8 cellular contexts compared by ENCODE assay signal in genomic region chr1:59926381-59927243, GRCh38. TPM values are rescaled to one million over a fixed set of nuclear protein-coding genes. Genes with fewer than 3 reads are reported as not detected.
DNase-seq lines count a peak whose midpoint lies in the region; ATAC-seq and TF ChIP-seq lines count a peak whose summit lies in the region.

TSS of gene CYP2J2 (minus strand) at chr1:59926773. CDS start at chr1:59926746, 27 bp downstream.

- peak within 1 kb of the TSS; percentile 81 for H3K4me3 Mint-ChIP-seq in activated naive CD8-positive, alpha-beta T cell treated with anti-CD3 and anti-CD28 coated beads, Interleukin-2, amount 50 U/mL, for 24 hours

- H3K9me3 Mint-ChIP-seq in activated naive CD8-positive, alpha-beta T cell treated with anti-CD3 and anti-CD28 coated beads, Interleukin-2, amount 50 U/mL, for 24 hours, result peaks cover 20% of the 10 kb centered on the region

- H3K36me3 ChIP-seq in RWPE2 (ENCODE audit: low read depth) (no peaks in the 10 kb centered on the region), psoas muscle (ENCODE audit: insufficient read depth in 1 of 2, low read depth in 1 of 2) (no peaks in the 10 kb centered on the region)

- DNase-seq in NCI-H82 (lab: John Stamatoyannopoulos, UW) (peak; percentile 66), NCI-H82 treated with DMSO at 0.1 percent for 48 hours (lab: John Stamatoyannopoulos, UW; ENCODE audit: unreplicated experiment) (no peak), RWPE2 (ENCODE audit: low spot score) (peak; percentile 60), hepatic stellate cell (ENCODE audit: low spot score) (peak; percentile 24), psoas muscle (peak; percentile 65 to 79)
- DNase-seq in activated naive CD8-positive, alpha-beta T cell treated with anti-CD3 and anti-CD28 coated beads, Interleukin-2, amount 50 U/mL, for 24 hours, result peak; percentile 61

- peaks cover 3% of the 10 kb centered on the region for H3K36me3 Mint-ChIP-seq in activated naive CD8-positive, alpha-beta T cell treated with anti-CD3 and anti-CD28 coated beads, Interleukin-2, amount 50 U/mL, for 24 hours (ENCODE audit: low read depth)

- WGBS in psoas muscle, 3 donors, result 1 to 2% (median 2%) methylated on average over 35 to 43 of the region's 43 CpGs

- H3K4me3 ChIP-seq in RWPE2 (ENCODE audit: severe bottlenecking) (peak within 1 kb of the TSS; percentile 35), psoas muscle (peak within 1 kb of the TSS; percentile 71)

- H3K4me1 Mint-ChIP-seq in activated naive CD8-positive, alpha-beta T cell treated with anti-CD3 and anti-CD28 coated beads, Interleukin-2, amount 50 U/mL, for 24 hours, result peaks cover 15% of the 10 kb centered on the region

- intact Hi-C loops in psoas muscle (cut with DNase I), result no loop called here

- no peak within 1 kb of the TSS for H3K27ac ChIP-seq in RWPE2 (ENCODE audit: poor library complexity, severe bottlenecking)
- H3K27ac ChIP-seq in psoas muscle, result peak within 1 kb of the TSS; percentile 71

- H3K27me3 Mint-ChIP-seq in activated naive CD8-positive, alpha-beta T cell treated with anti-CD3 and anti-CD28 coated beads, Interleukin-2, amount 50 U/mL, for 24 hours, result peaks cover 26% of the 10 kb centered on the region

- H3K4me1 ChIP-seq in RWPE2 (ENCODE audit: insufficient read depth, poor library complexity, severe bottlenecking) (no peaks in the 10 kb centered on the region), psoas muscle (peaks cover 5% of the 10 kb centered on the region)

- H3K9me3 ChIP-seq in RWPE2 (ENCODE audit: severe bottlenecking) (no peaks in the 10 kb centered on the region), psoas muscle (peaks cover 18% of the 10 kb centered on the region)

- peaks cover 44% of the 10 kb centered on the region for H3K27me3 ChIP-seq in RWPE2 (ENCODE audit: insufficient read depth, poor library complexity, severe bottlenecking)
- peaks cover 0 to 13% (median 0%) of the 10 kb centered on the region in 3 donors for H3K27me3 ChIP-seq in psoas muscle (ENCODE audit: insufficient read depth in 3 of 3, low read length in 2 of 3)

- H3K27ac Mint-ChIP-seq in activated naive CD8-positive, alpha-beta T cell treated with anti-CD3 and anti-CD28 coated beads, Interleukin-2, amount 50 U/mL, for 24 hours, result peak within 1 kb of the TSS; percentile 48

- no peak for TF ChIP-seq CTCF in RWPE2 (IDR thresholded peaks at IDR 0.05; ENCODE audit: poor library complexity, severe bottlenecking)
- TF ChIP-seq CTCF in psoas muscle (IDR thresholded peaks at IDR 0.05), result no peak

- ATAC-seq in HG03354 (IDR thresholded peaks at IDR 0.05; ENCODE audit: poor library complexity, severe bottlenecking, unreplicated experiment) (peak; percentile 68), RWPE2 (ENCODE audit: low read depth) (peak; percentile 94), psoas muscle (peak; percentile 97 to 99 (median 98)), HG03025 (IDR thresholded peaks at IDR 0.05; ENCODE audit: low FRiP score, unreplicated experiment) (no peak)
- ATAC-seq in activated naive CD8-positive, alpha-beta T cell treated with anti-CD3 and anti-CD28 coated beads, Interleukin-2, amount 50 U/mL, for 24 hours, result peak; percentile 87

RNA-seq across cellular contexts. Expression of gene CYP2J2, which starts in this region (rescaled TPM):
- 10 to 100 TPM in 2 of 4 donors, 1 to 10 TPM in 2; 3.5 to 55.7 (median 15.0) TPM for total RNA-seq in psoas muscle
- polyA plus RNA-seq in psoas muscle, result 1 to 10 TPM; 1.4 to 3.9 (median 2.4) TPM
